7 cellular contexts compared by ENCODE assay signal in the genomic region with DNA sequence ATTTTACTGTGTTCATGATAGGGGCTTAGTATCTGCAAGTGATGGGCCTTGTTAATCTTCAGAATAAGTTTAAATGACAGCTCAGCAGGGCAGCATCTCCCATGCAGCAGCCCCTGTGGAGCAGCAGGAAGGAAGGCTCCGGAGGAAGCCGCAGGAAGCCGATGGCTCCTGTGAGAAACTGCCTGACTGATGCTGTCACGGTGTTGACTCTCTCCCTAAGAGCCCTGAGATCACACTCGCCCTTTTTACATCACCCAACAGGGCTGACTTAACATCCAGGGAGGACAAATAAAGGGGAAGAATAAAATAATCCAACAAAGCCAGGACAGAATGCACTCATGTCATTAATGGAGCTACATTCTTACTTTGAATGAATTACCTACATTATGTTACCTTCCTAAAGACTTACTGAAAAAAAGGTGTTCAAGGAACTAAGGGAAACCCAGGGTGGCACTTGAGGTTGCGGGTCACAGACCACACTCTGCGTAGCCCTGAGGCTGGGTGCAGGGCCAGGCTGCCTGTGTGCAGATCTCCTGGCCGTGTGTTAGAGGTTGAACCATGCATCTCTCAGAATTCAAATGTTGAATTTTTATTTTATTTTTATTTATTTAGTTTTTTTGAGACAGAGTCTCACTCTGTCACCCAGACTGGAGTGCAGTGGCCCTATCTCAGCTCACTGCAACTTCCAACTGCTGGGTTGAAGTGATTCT.
DNase-seq lines count a peak whose midpoint lies in the region; FAIRE-seq and TF ChIP-seq lines count a peak whose summit lies in the region.
"Not testable (repeated sequence)": the region's sequence is repeated elsewhere in the genome, so short reads cannot be mapped to it uniquely, and the experiment has no call there.

No MANE protein-coding gene starts in this region.

- TF ChIP-seq POLR2A in H1 (IDR thresholded peaks at IDR 0.05; ENCODE audit: control extremely low read depth in 1 of 2, low read depth in 2 of 2, low read length in 2 of 2): not testable (repeated sequence)

- H3K9me3 ChIP-seq in NT2/D1 (ENCODE audit: insufficient read depth, low read length); H1 (ENCODE audit: insufficient read depth in 2 of 2, low read depth in 1 of 2, low read length in 1 of 2): not testable (repeated sequence)

- not testable (repeated sequence) for H4K8ac ChIP-seq in H1 (ENCODE audit: extremely low read depth, insufficient read depth, low read length); mesendoderm (ENCODE audit: low read depth, low read length)

- H2BK20ac ChIP-seq in H1 (ENCODE audit: low read length): not testable (repeated sequence)

- not testable (repeated sequence) for H2BK120ac ChIP-seq in H1 (replicated peaks; ENCODE audit: low read depth, low read length); mesendoderm (ENCODE audit: low read depth, low read length)

- 27% methylated on average over 8 of the region's 8 CpGs; no CpG with 5 or more reads in 1 of the 2 experiments for WGBS in H1 (ENCODE audit: extremely low coverage in 1 of 2, insufficient coverage in 1 of 2, insufficient read length in 1 of 2, insufficient replicate concordance in 2 of 2, low coverage in 1 of 2, low lambda C conversion rate in 2 of 2, missing lambda C conversion rate in 1 of 2), 2 experiments
- WGBS in mesendoderm (ENCODE audit: extremely low coverage, insufficient coverage, low lambda C conversion rate): no CpG with 5 or more reads among the region's 8 CpGs

- not testable (repeated sequence) for H3K4me2 ChIP-seq in H1 (ENCODE audit: insufficient read depth in 1 of 2, low read depth in 2 of 2, low read length in 2 of 2); mesendoderm (ENCODE audit: low read length)

- POLR2A ChIA-PET in H1 (lab: Charles Lee; ENCODE audit: partially characterized antibody): not testable (repeated sequence)

- peak overlapping the region; percentile 75; the same call in 1 of the 2 replicates for H2BK12ac ChIP-seq in H1 (ENCODE audit: low read depth, low read length)

- H3K79me1 ChIP-seq in H1 (ENCODE audit: low read depth, low read length); mesendoderm (ENCODE audit: low read length): not testable (repeated sequence)

- H3K27me3 ChIP-seq in NT2/D1 (ENCODE audit: insufficient read depth, insufficient read length); H1 (replicated peaks in 1 of 4; ENCODE audit: control insufficient read depth in 3 of 4, extremely low read depth in 1 of 4, insufficient read depth in 3 of 4, low read length in 3 of 4); mesendoderm (ENCODE audit: insufficient read depth, low read length, poor library complexity): not testable (repeated sequence)

- H4K20me1 ChIP-seq in H1 (replicated peaks in 1 of 2; ENCODE audit: control insufficient read depth in 1 of 2, insufficient read depth in 2 of 2, low read length in 2 of 2): not testable (repeated sequence)

- not testable (repeated sequence) for TF ChIP-seq EP300 in H1 (IDR thresholded peaks at IDR 0.05; ENCODE audit: borderline replicate concordance in 1 of 2, low read depth in 2 of 2, low read length in 2 of 2)

- not testable (repeated sequence) for H3K36me3 Mint-ChIP-seq in glutamatergic neuron (ENCODE audit: unreplicated experiment)

- H4K91ac ChIP-seq in H1 (replicated peaks; ENCODE audit: insufficient read length, low read length): not testable (repeated sequence)

- not testable (repeated sequence) for TF ChIP-seq CTCF in H1 (IDR thresholded peaks at IDR 0.05; ENCODE audit: control extremely low read depth in 1 of 3, insufficient read depth in 1 of 3, low read depth in 1 of 3, low read length in 3 of 3); glutamatergic neuron (IDR thresholded peaks at IDR 0.05; ENCODE audit: partially characterized antibody, unreplicated experiment)

- H2AFZ ChIP-seq in H1 (ENCODE audit: low read length): not testable (repeated sequence)

- not testable (repeated sequence) for H3K4me3 Mint-ChIP-seq in glutamatergic neuron (ENCODE audit: unreplicated experiment)

- H3K4me1 ChIP-seq in NT2/D1 (ENCODE audit: insufficient read depth, insufficient read length); mesendoderm (ENCODE audit: control insufficient read depth, low read depth, low read length): not testable (repeated sequence)
- H3K4me1 ChIP-seq in H1 (replicated peaks in 1 of 4; ENCODE audit: control insufficient read depth in 3 of 4, insufficient read depth in 4 of 4, low read length in 3 of 4): peaks cover 0 to 12% (median 3%) of the 10 kb centered on the region in 4 experiments; a peak in 4 of 7 replicates

- peak overlapping the region; percentile 90; the same call in 1 of the 2 replicates for H2BK5ac ChIP-seq in H1 (ENCODE audit: low read depth, low read length)
- not testable (repeated sequence) for H2BK5ac ChIP-seq in mesendoderm (ENCODE audit: low read length)

- H2AK5ac ChIP-seq in H1 (ENCODE audit: low read depth, low read length); mesendoderm (ENCODE audit: low read length): not testable (repeated sequence)

- not testable (repeated sequence) for H4K5ac ChIP-seq in H1 (ENCODE audit: insufficient read length, low read depth, low read length); mesendoderm (ENCODE audit: low read length)

- H3K56ac ChIP-seq in H1 (replicated peaks; ENCODE audit: insufficient read length, low read depth, low read length); mesendoderm (ENCODE audit: low read length): not testable (repeated sequence)

- not testable (repeated sequence) for H3K9me3 Mint-ChIP-seq in glutamatergic neuron (ENCODE audit: unreplicated experiment)

- H3K4me1 Mint-ChIP-seq in glutamatergic neuron (ENCODE audit: low read depth, unreplicated experiment): not testable (repeated sequence)

- not testable (repeated sequence) for H3K27ac ChIP-seq in H1 (ENCODE audit: low read depth, low read length)
- peak overlapping the region; percentile 57 for H3K27ac ChIP-seq in mesendoderm (ENCODE audit: low read depth, low read length)

- H3K27me3 Mint-ChIP-seq in glutamatergic neuron (ENCODE audit: unreplicated experiment): not testable (repeated sequence)

- H2BK15ac ChIP-seq in H1 (ENCODE audit: low read length): not testable (repeated sequence)
- H2BK15ac ChIP-seq in mesendoderm (replicated peaks; ENCODE audit: low read depth): peak overlapping the region; percentile 74

- H3K23ac ChIP-seq in H1 (ENCODE audit: insufficient read length); mesendoderm (ENCODE audit: low read length): not testable (repeated sequence)

- H3K23me2 ChIP-seq in H1 (ENCODE audit: low read depth, low read length): not testable (repeated sequence)

- H3K9ac ChIP-seq in NT2/D1 (ENCODE audit: insufficient read length, low read depth); H1 (replicated peaks in 1 of 4; ENCODE audit: extremely low read depth in 1 of 4, low read depth in 3 of 4, low read length in 3 of 4); mesendoderm (ENCODE audit: low read length): not testable (repeated sequence)

- H3K4me3 ChIP-seq in NT2/D1 (ENCODE audit: insufficient read length, low read depth); H1 (ENCODE audit: extremely low read depth in 1 of 4, insufficient read depth in 2 of 4, low read depth in 3 of 4, low read length in 4 of 4); mesendoderm (ENCODE audit: low read length): not testable (repeated sequence)

- not testable (repeated sequence) for H3K4ac ChIP-seq in H1 (replicated peaks; ENCODE audit: insufficient read length, low read depth, low read length)
- H3K4ac ChIP-seq in mesendoderm (ENCODE audit: low read depth, low read length): peak overlapping the region; percentile 81

- peak overlapping the region; percentile 48; the same call in 1 of the 2 replicates for H3K18ac ChIP-seq in H1 (ENCODE audit: extremely low read depth, low read length)
- H3K18ac ChIP-seq in mesendoderm (ENCODE audit: low read length): peak overlapping the region; percentile 80

- CTCF ChIA-PET in H1 (lab: Charles Lee; ENCODE audit: partially characterized antibody): not testable (repeated sequence)

- TF ChIP-seq RAD21 in H1 (IDR thresholded peaks at IDR 0.05 in 1 of 2, conservative IDR thresholded peaks at IDR 0.05 in 1 of 2; ENCODE audit: low read depth in 2 of 2, low read length in 2 of 2): not testable (repeated sequence)

- H3K79me2 ChIP-seq in H1 (ENCODE audit: control insufficient read depth in 1 of 2, insufficient read depth in 2 of 2, low read length in 2 of 2); mesendoderm (ENCODE audit: control insufficient read depth, insufficient read depth, low read length): not testable (repeated sequence)

- DNase-seq in HT1080 (ENCODE audit: low read depth) (peak; percentile 1), NT2/D1 (ENCODE audit: low read depth, low spot score) (peak; percentile 57), brain pericyte (ENCODE audit: low read depth, low spot score) (peak; percentile 41), H1 (ENCODE audit: low read depth in 1 of 2, low spot score in 2 of 2) (peak in 1 of 2 experiments; percentile 21), mesendoderm (peak; percentile 89), renal cortical epithelial cell (ENCODE audit: low read depth) (peak; percentile 25)
- DNase-seq in glutamatergic neuron: not testable (repeated sequence)

- not testable (repeated sequence) for FAIRE-seq in H1 (lab: Jason Lieb, UNC)

- H3K27ac Mint-ChIP-seq in glutamatergic neuron (ENCODE audit: unreplicated experiment): peak overlapping the region; percentile 3

- not testable (repeated sequence) for H3K36me3 ChIP-seq in NT2/D1 (ENCODE audit: insufficient read depth, insufficient read length, low read length); H1 (ENCODE audit: control insufficient read depth in 2 of 4, insufficient read depth in 4 of 4, low read length in 3 of 4); mesendoderm (ENCODE audit: control insufficient read depth, insufficient read depth, low read length)

- H3K14ac ChIP-seq in H1 (ENCODE audit: insufficient read length): not testable (repeated sequence)

TF ChIP-seq in H1, 55 proteins besides CTCF, POLR2A, EP300 and RAD21:
- TF ChIP-seq NANOG (IDR thresholded peaks at IDR 0.05; ENCODE audit: insufficient read depth, low read depth, low read length, poor library complexity, severe bottlenecking) (peak; percentile 33), CREB1 (IDR thresholded peaks at IDR 0.05) (peak; percentile 81)
